ENCODE assay signal across 25 cellular contexts in the genomic region with DNA sequence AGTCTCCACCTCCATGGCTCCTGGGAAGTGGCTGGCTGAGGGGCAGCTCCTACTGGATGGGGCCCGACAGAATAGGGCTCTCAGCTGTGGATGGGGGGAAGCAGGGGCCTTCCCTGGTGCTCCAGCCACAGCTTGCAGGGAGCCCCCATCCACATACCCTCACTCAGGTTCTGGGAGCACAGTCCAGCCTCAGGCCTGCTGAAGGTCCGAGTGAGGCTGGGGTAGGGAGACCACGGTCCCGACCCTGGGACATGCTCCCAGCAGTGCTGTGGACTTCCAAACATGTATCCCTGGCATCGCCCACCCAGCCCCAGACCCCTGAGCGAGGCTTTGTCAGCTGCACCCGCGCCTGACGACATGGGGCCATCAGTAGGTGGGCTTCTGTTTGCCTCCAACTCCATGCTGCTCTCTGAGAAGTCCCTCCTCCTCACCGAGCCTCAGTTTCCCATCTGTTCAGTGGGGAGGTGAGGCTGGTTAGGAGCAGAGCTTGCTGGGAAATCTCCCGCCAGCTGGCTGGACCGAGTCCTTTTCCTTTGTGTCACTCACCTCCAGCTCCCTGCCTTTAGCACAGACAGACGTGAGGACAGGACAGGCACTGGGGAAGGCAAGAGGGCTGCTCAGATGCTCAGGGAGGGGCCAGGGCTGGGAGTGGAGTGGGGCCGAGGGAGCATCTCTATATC. TPM values are rescaled to one million over a fixed set of nuclear protein-coding genes. Genes with fewer than 3 reads are reported as not detected.
A peak's percentile ranks its signal among the peaks of the same experiment; 100 is the strongest.
DNase-seq lines count a peak whose midpoint lies in the region; ATAC-seq and TF ChIP-seq lines count a peak whose summit lies in the region.
"Had no signal": no experiment of that assay in that cellular context is flagged by ENCODE, and none has a peak within 500 bp of the region (broad histone marks: within the 10 kb centered on the region; RNA-seq: fewer than 3 reads in every experiment).

No MANE protein-coding gene starts in this region.

- H3K4me1 Mint-ChIP-seq in activated CD4-positive, alpha-beta T cell treated with anti-CD3 and anti-CD28 coated beads, Interleukin-2, amount 10 ng/mL, durations not matched to agents 7 days and 5 days, result no peaks in the 10 kb centered on the region
- H3K4me1 Mint-ChIP-seq in HFFc6 (ENCODE audit: low read depth) (peaks cover 24% of the 10 kb centered on the region), progenitor cell of endocrine pancreas (ENCODE audit: low read depth) (peaks cover 3% of the 10 kb centered on the region)
- H3K4me1 Mint-ChIP-seq: central memory CD8-positive, alpha-beta T cell; WTC11 had no signal

- no peaks in the 10 kb centered on the region for H3K27me3 Mint-ChIP-seq in activated CD4-positive, alpha-beta T cell treated with anti-CD3 and anti-CD28 coated beads, Interleukin-2, amount 10 ng/mL, durations not matched to agents 7 days and 5 days
- H3K27me3 Mint-ChIP-seq in HFFc6 (ENCODE audit: insufficient read depth) (peaks cover 65% of the 10 kb centered on the region), progenitor cell of endocrine pancreas (peaks cover 9% of the 10 kb centered on the region)

- peak; percentile 30 to 34 for DNase-seq in activated CD4-positive, alpha-beta T cell treated with anti-CD3 and anti-CD28 coated beads, Interleukin-2, amount 50 U/mL, for 4 hours
- DNase-seq in activated CD4-positive, alpha-beta T cell treated with anti-CD3 and anti-CD28 coated beads, Interleukin-2, amount 10 ng/mL, durations not matched to agents 7 days and 5 days, result no peak
- no peak for DNase-seq in HFFc6
- peak; percentile 27 for DNase-seq in fibroblast of peridontal ligament (ENCODE audit: extremely low read depth)
- DNase-seq in progenitor cell of endocrine pancreas (ENCODE audit: low spot score, unreplicated experiment), result no peak
- no peak for DNase-seq in central memory CD4-positive, alpha-beta T cell
- DNase-seq in NCI-H1105 (lab: John Stamatoyannopoulos, UW), result no peak
- DNase-seq: activated effector memory CD4-positive, alpha-beta T cell treated with anti-CD3 and anti-CD28 coated beads, Interleukin-2, amount 50 U/mL, for 16 hours; C1 segment of cervical spinal cord; effector CD4-positive, alpha-beta T cell; EL; erythroblast; glutamatergic neuron; NCI-H1092 treated with DMSO at 0.1 percent for 48 hours; NCI-H2029 treated with DMSO at 0.1 percent for 48 hours; NCI-H446 treated with DMSO at 0.1 percent for 48 hours; NK-92 treated with Interleukin-12 subunit alpha and Interleukin-12 subunit beta, amount 100 ng/mL, for 24 hours; Peyer's patch; stimulated activated CD4-positive, alpha-beta T cell treated with anti-CD3 and anti-CD28 coated beads, Interleukin-12 subunit alpha, Interleukin-12 subunit beta, amount 100 ng/mL, for 4 hours had no signal

- no peak for TF ChIP-seq CTCF in HFFc6 (IDR thresholded peaks at IDR 0.05)
- no peak for TF ChIP-seq CTCF in progenitor cell of endocrine pancreas (IDR thresholded peaks at IDR 0.05; ENCODE audit: unreplicated experiment)

- CTCF ChIA-PET in activated CD4-positive, alpha-beta T cell treated with anti-CD3 and anti-CD28 coated beads, Interleukin-2, amount 10 ng/mL, durations not matched to agents 7 days and 5 days (lab: Charles Lee), result interaction anchor here (1.2 to 5.0 kb wide), 4 partner anchors 9 to 35 kb away, joined by 3 to 33 read pairs (median 7); partner anchors contain the start of gene ATG101

- no peak overlapping the region for H3K4me3 Mint-ChIP-seq in activated CD4-positive, alpha-beta T cell treated with anti-CD3 and anti-CD28 coated beads, Interleukin-2, amount 10 ng/mL, durations not matched to agents 7 days and 5 days
- H3K4me3 Mint-ChIP-seq in HFFc6 (peak overlapping the region; percentile 53; the same call in 1 of the 2 replicates), progenitor cell of endocrine pancreas (ENCODE audit: low read depth) (no peak overlapping the region)
- H3K4me3 Mint-ChIP-seq: central memory CD8-positive, alpha-beta T cell; neural progenitor cell; WTC11 had no signal

- POLR2A ChIA-PET in activated CD4-positive, alpha-beta T cell treated with anti-CD3 and anti-CD28 coated beads, Interleukin-2, amount 10 ng/mL, durations not matched to agents 7 days and 5 days (lab: Charles Lee), result no interaction called here

- no peaks in the 10 kb centered on the region for H3K9me3 Mint-ChIP-seq in activated CD4-positive, alpha-beta T cell treated with anti-CD3 and anti-CD28 coated beads, Interleukin-2, amount 10 ng/mL, durations not matched to agents 7 days and 5 days
- H3K9me3 Mint-ChIP-seq in HFFc6, result peaks cover 10% of the 10 kb centered on the region; the same call in 1 of the 2 replicates
- no peaks in the 10 kb centered on the region for H3K9me3 Mint-ChIP-seq in progenitor cell of endocrine pancreas (ENCODE audit: low read depth)
- H3K9me3 Mint-ChIP-seq: central memory CD8-positive, alpha-beta T cell; neural progenitor cell; WTC11 had no signal

- H3K36me3 Mint-ChIP-seq in activated CD4-positive, alpha-beta T cell treated with anti-CD3 and anti-CD28 coated beads, Interleukin-2, amount 10 ng/mL, durations not matched to agents 7 days and 5 days (ENCODE audit: low read depth), result no peaks in the 10 kb centered on the region
- H3K36me3 Mint-ChIP-seq in HFFc6 (ENCODE audit: low read depth), result peaks cover 6% of the 10 kb centered on the region; the same call in 1 of the 2 replicates
- no peaks in the 10 kb centered on the region for H3K36me3 Mint-ChIP-seq in progenitor cell of endocrine pancreas (ENCODE audit: insufficient read depth)

- no peak for ATAC-seq in HG03571 (IDR thresholded peaks at IDR 0.05; ENCODE audit: unreplicated experiment)
- ATAC-seq: left lobe of liver, WTC11 had no signal

- no peak overlapping the region for H3K27ac Mint-ChIP-seq in activated CD4-positive, alpha-beta T cell treated with anti-CD3 and anti-CD28 coated beads, Interleukin-2, amount 10 ng/mL, durations not matched to agents 7 days and 5 days
- H3K27ac Mint-ChIP-seq in HFFc6 (peak overlapping the region; percentile 75; the same call in 1 of the 2 replicates), progenitor cell of endocrine pancreas (peak overlapping the region; percentile 71)
- H3K27ac Mint-ChIP-seq: neural progenitor cell, WTC11 had no signal

RNA-seq across cellular contexts. Expression of gene ATG101, which starts 9.1 kb away (rescaled TPM):
- total RNA-seq in activated CD4-positive, alpha-beta T cell treated with anti-CD3 and anti-CD28 coated beads, Interleukin-2, amount 10 ng/mL, durations not matched to agents 7 days and 5 days, result 10 to 100 TPM; 28.3 to 30.4 TPM
- 10 to 100 TPM; 62.1 to 73.6 (median 66.6) TPM for total RNA-seq in HFFc6 (2021; fragmentation: NEBNext Ultra II Directional; extraction: Animal tissue kit (Norgen Biotek cat#: 25700))
- total RNA-seq in progenitor cell of endocrine pancreas, result 23.5 and 26.4 TPM in 2 replicates

RNA-seq across cellular contexts. Expression of gene NR4A1, which starts 9.4 kb away (rescaled TPM):
- 1 to 10 TPM; 2.1 to 2.7 TPM for total RNA-seq in activated CD4-positive, alpha-beta T cell treated with anti-CD3 and anti-CD28 coated beads, Interleukin-2, amount 10 ng/mL, durations not matched to agents 7 days and 5 days
- total RNA-seq in HFFc6 (2021; fragmentation: NEBNext Ultra II Directional; extraction: Animal tissue kit (Norgen Biotek cat#: 25700)), result 10 to 100 TPM; 10.3 to 46.6 (median 43.6) TPM
- total RNA-seq in progenitor cell of endocrine pancreas, result 21.7 and 22.8 TPM in 2 replicates

RNA-seq across cellular contexts. Expression of gene SMIM41, which starts 18.9 kb away (rescaled TPM):
- total RNA-seq in activated CD4-positive, alpha-beta T cell treated with anti-CD3 and anti-CD28 coated beads, Interleukin-2, amount 10 ng/mL, durations not matched to agents 7 days and 5 days, result not detected
- total RNA-seq in HFFc6 (2021; fragmentation: NEBNext Ultra II Directional; extraction: Animal tissue kit (Norgen Biotek cat#: 25700)), result not detected
- total RNA-seq in progenitor cell of endocrine pancreas, result not detected in 2 replicates
- total RNA-seq: left lobe of liver; T-helper 2 cell treated with Interferon-gamma antibody and Interleukin-4, amounts not matched to agents 100 ng/mL and 5 ng/mL, for 36 hours; WTC11 had no signal

RNA-seq across cellular contexts. Expression of gene TAMALIN, which starts 53.9 kb away (rescaled TPM):
- 1 to 10 TPM; 5.7 to 6.9 TPM for total RNA-seq in activated CD4-positive, alpha-beta T cell treated with anti-CD3 and anti-CD28 coated beads, Interleukin-2, amount 10 ng/mL, durations not matched to agents 7 days and 5 days
- total RNA-seq in HFFc6 (2021; fragmentation: NEBNext Ultra II Directional; extraction: Animal tissue kit (Norgen Biotek cat#: 25700)), result under 1 TPM; 0.24 to 1.00 (median 0.69) TPM
- total RNA-seq in progenitor cell of endocrine pancreas, result 12.5 and 15.5 TPM in 2 replicates

Comparison
In these comparisons a context has a peak if more than half of its experiments do, and no peak if none do; other contexts are left out.
1. DNase-seq: peak in activated CD4-positive, alpha-beta T cell treated with anti-CD3 and anti-CD28 coated beads, Interleukin-2, amount 50 U/mL, for 4 hours (2 of 2) and fibroblast of peridontal ligament (single experiment); none in activated CD4-positive, alpha-beta T cell treated with anti-CD3 and anti-CD28 coated beads, Interleukin-2, amount 10 ng/mL, durations not matched to agents 7 days and 5 days (single experiment), HFFc6 (single experiment), progenitor cell of endocrine pancreas (single experiment), central memory CD4-positive, alpha-beta T cell (single experiment) and NCI-H1105 (single experiment).